In genomic region chr2:132654968-132655367, GRCh38 we compare ENCODE assay signal across 21 cellular contexts.
"Had no signal": no experiment of that assay in that cellular context is flagged by ENCODE, and none has a peak within 500 bp of the region (broad histone marks: within the 10 kb centered on the region; RNA-seq: fewer than 3 reads in every experiment).

No MANE protein-coding gene starts in this region.

- H3K36me3 ChIP-seq: esophagus squamous epithelium, left ventricle myocardium inferior, lower lobe of right lung, neural progenitor cell, ovary, right atrium auricular region, sigmoid colon had no signal

- H3K4me1 ChIP-seq: left ventricle myocardium inferior, lower lobe of right lung, right atrium auricular region, sigmoid colon had no signal

- H3K27me3 ChIP-seq: neural progenitor cell, ovary, right atrium auricular region, sigmoid colon had no signal

- ATAC-seq: left cardiac atrium; lower lobe of right lung; natural killer cell treated with Interleukin-12 subunit alpha and Interleukin-12 subunit beta and Interleukin-15 and Interleukin-18, amount 100 ng/mL, for 72 hours had no signal

- H3K4me3 ChIP-seq: coronary artery, esophagus squamous epithelium, left ventricle myocardium inferior, lower lobe of right lung, neural progenitor cell, ovary, right atrium auricular region, sigmoid colon, skin epidermis had no signal

- H3K9me3 ChIP-seq: esophagus squamous epithelium, left ventricle myocardium inferior, lower lobe of right lung, ovary, right atrium auricular region, sigmoid colon had no signal

- DNase-seq: effector CD4-positive, alpha-beta T cell; esophagus squamous epithelium; foreskin fibroblast; immature natural killer cell; kidney; left cardiac atrium; left ventricle myocardium inferior; lower lobe of right lung; mesenchymal stem cell; midbrain; nucleus accumbens; ovary; sigmoid colon; stimulated activated CD4-positive, alpha-beta T cell treated with anti-CD3 and anti-CD28 coated beads, Interleukin-12 subunit alpha, Interleukin-12 subunit beta, amount 100 ng/mL, for 4 hours; stimulated activated naive CD4-positive, alpha-beta T cell treated with Interleukin-2 at 50 U/mL for 16 hours; trophoblast cell had no signal

- H3K27ac ChIP-seq: coronary artery, esophagus squamous epithelium, left ventricle myocardium inferior, lower lobe of right lung, neural progenitor cell, ovary, right atrium auricular region, sigmoid colon, skin epidermis had no signal
